ENCODE assay signal across 9 cellular contexts in the genomic region with DNA sequence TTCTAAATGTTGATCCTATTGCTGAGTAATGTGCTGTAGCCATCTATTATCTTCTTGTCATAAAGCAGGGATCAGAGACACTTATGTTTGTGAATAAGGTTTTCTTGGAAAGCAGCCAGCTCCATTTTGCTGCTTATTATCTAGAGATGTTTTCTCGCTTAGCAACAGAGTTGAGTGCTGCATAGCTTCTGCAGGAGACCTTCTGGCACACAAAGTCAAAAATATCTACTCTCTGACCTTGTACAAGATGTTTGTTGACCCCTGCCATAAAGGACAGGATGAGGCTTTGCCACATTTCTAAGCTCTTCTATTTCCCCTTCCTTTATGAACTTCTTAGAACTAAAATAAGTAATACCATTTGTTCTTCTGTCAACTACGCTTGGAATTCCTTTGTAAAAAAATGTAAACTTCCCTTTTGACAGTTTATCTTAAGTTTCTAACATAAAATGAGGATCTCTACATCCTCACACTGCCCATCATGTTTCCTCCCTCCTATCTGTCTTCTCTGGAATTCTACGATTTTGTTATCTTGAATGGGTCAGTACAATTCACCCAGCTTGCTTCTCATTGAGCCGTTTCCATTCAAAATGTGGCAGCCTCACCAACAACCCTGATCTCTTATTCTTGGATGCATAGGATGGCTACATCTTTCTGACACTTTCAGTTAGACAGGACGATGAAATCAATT.
A peak's percentile ranks its signal among the peaks of the same experiment; 100 is the strongest.
DNase-seq lines count a peak whose midpoint lies in the region; ATAC-seq and TF ChIP-seq lines count a peak whose summit lies in the region.
"Had no signal": no experiment of that assay in that cellular context is flagged by ENCODE, and none has a peak within 500 bp of the region (broad histone marks: within the 10 kb centered on the region; RNA-seq: fewer than 3 reads in every experiment).

No MANE protein-coding gene starts in this region.

- no peaks in the 10 kb centered on the region for H3K79me2 ChIP-seq in osteoblast (ENCODE audit: insufficient read depth, low read length)

- no peak overlapping the region for H3K27ac ChIP-seq in osteoblast (ENCODE audit: low read depth, low read length)

- no peaks in the 10 kb centered on the region for H3K36me3 ChIP-seq in osteoblast (ENCODE audit: insufficient read depth, low read length)

- peaks cover 4% of the 10 kb centered on the region for H3K4me1 ChIP-seq in osteoblast (ENCODE audit: insufficient read depth, low read length)

- TF ChIP-seq CTCF in endothelial cell (IDR thresholded peaks at IDR 0.05; ENCODE audit: unreplicated experiment) (no peak), osteoblast (IDR thresholded peaks at IDR 0.05; ENCODE audit: extremely low read depth, low read depth, low read length) (no peak), progenitor cell of endocrine pancreas (IDR thresholded peaks at IDR 0.05; ENCODE audit: unreplicated experiment) (no peak)

- no peaks in the 10 kb centered on the region for H3K9me3 Mint-ChIP-seq in endothelial cell (ENCODE audit: unreplicated experiment)
- H3K9me3 Mint-ChIP-seq in progenitor cell of endocrine pancreas (ENCODE audit: low read depth), result no peaks in the 10 kb centered on the region

- H3K4me3 Mint-ChIP-seq in endothelial cell (ENCODE audit: unreplicated experiment) (no peak overlapping the region), progenitor cell of endocrine pancreas (ENCODE audit: low read depth) (no peak overlapping the region)

- no peak overlapping the region for H3K4me2 ChIP-seq in osteoblast (ENCODE audit: insufficient read depth, low read length)

- no peaks in the 10 kb centered on the region for H4K20me1 ChIP-seq in osteoblast (ENCODE audit: insufficient read depth, low read length)

- no peak for ATAC-seq in HG02885 (IDR thresholded peaks at IDR 0.05; ENCODE audit: poor library complexity, unreplicated experiment)
- ATAC-seq in GM21619 (IDR thresholded peaks at IDR 0.05; ENCODE audit: unreplicated experiment), result no peak

- no peak overlapping the region for H2AFZ ChIP-seq in osteoblast (ENCODE audit: low read length)

- no peaks in the 10 kb centered on the region for H3K9me3 ChIP-seq in osteoblast (ENCODE audit: low read depth, low read length)

- H3K27ac Mint-ChIP-seq in endothelial cell (ENCODE audit: unreplicated experiment), result peak overlapping the region; percentile 95
- no peak overlapping the region for H3K27ac Mint-ChIP-seq in progenitor cell of endocrine pancreas

- H3K27me3 Mint-ChIP-seq in endothelial cell (ENCODE audit: unreplicated experiment) (no peaks in the 10 kb centered on the region), progenitor cell of endocrine pancreas (no peaks in the 10 kb centered on the region)

- no peaks in the 10 kb centered on the region for H3K27me3 ChIP-seq in osteoblast (ENCODE audit: insufficient read depth, low read length)

- H3K4me1 Mint-ChIP-seq in endothelial cell (ENCODE audit: unreplicated experiment) (peaks cover 21% of the 10 kb centered on the region), progenitor cell of endocrine pancreas (ENCODE audit: low read depth) (peaks cover 3% of the 10 kb centered on the region)

- H3K36me3 Mint-ChIP-seq in endothelial cell (ENCODE audit: low read depth, unreplicated experiment) (no peaks in the 10 kb centered on the region), progenitor cell of endocrine pancreas (ENCODE audit: insufficient read depth) (no peaks in the 10 kb centered on the region)

- no peak overlapping the region for H3K4me3 ChIP-seq in osteoblast (ENCODE audit: insufficient read depth, low read length)

- DNase-seq in HT-29 (ENCODE audit: low spot score) (peak; percentile 79), NCI-H524 (lab: John Stamatoyannopoulos, UW) (peak; percentile 67 to 89), endothelial cell (ENCODE audit: low spot score) (peak; percentile 15), osteoblast (ENCODE audit: insufficient read length, low spot score, missing footprints) (peak; percentile 14), progenitor cell of endocrine pancreas (ENCODE audit: low spot score, unreplicated experiment) (no peak), MV-4-11 (lab: John Stamatoyannopoulos, UW) (no peak)
- DNase-seq: central memory CD4-positive, alpha-beta T cell had no signal

Comparison
In these comparisons a context has a peak if more than half of its experiments do, and no peak if none do; other contexts are left out.
1. DNase-seq: peak in HT-29 (single experiment), NCI-H524 (2 of 2), endothelial cell (single experiment) and osteoblast (single experiment); none in progenitor cell of endocrine pancreas (single experiment) and MV-4-11 (single experiment).